Comparison of ENCODE assay signal across 1 cellular context in genomic region chr16:2904100-2904921, GRCh38.
TF ChIP-seq lines count a peak whose summit lies in the region.

No MANE protein-coding gene starts in this region.

TF ChIP-seq in HepG2, 621 proteins besides CTCF, POLR2A, EP300 and RAD21 (continued from another document and continues in another):
- TF ChIP-seq ARID4A (CRISPR knock-in tag; IDR thresholded peaks at IDR 0.05; ENCODE audit: borderline replicate concordance) (peak; percentile 40; the same call in 1 of the 2 replicates), PREB (CRISPR knock-in tag; IDR thresholded peaks at IDR 0.05) (no peak), ZNF335 (CRISPR knock-in tag; IDR thresholded peaks at IDR 0.05) (no peak), MXD4 (CRISPR knock-in tag; IDR thresholded peaks at IDR 0.05) (0 out of 2 replicates have a peak, but pooled peaks have one; percentile 45), ZNF775 (CRISPR knock-in tag; IDR thresholded peaks at IDR 0.05; ENCODE audit: borderline replicate concordance) (no peak), ZSCAN5A (CRISPR knock-in tag; IDR thresholded peaks at IDR 0.05; ENCODE audit: borderline replicate concordance) (no peak; the same call in 1 of the 2 replicates), ISX (CRISPR knock-in tag; conservative IDR thresholded peaks at IDR 0.05) (no peak), MYNN (CRISPR knock-in tag; IDR thresholded peaks at IDR 0.05; ENCODE audit: low read depth) (no peak), ZC3H13 (CRISPR knock-in tag; IDR thresholded peaks at IDR 0.05) (peak; percentile 76; the same call in 1 of the 2 replicates), TOE1 (CRISPR knock-in tag; IDR thresholded peaks at IDR 0.05) (no peak), REPIN1 (CRISPR knock-in tag; IDR thresholded peaks at IDR 0.05; ENCODE audit: borderline replicate concordance, low read depth) (no peak; the same call in 1 of the 2 replicates), MLX (CRISPR knock-in tag; IDR thresholded peaks at IDR 0.05) (no peak), RXRA (CRISPR knock-in tag; IDR thresholded peaks at IDR 0.05) (peak; percentile 75), ZNF773 (CRISPR knock-in tag; IDR thresholded peaks at IDR 0.05; ENCODE audit: borderline replicate concordance) (peak; percentile 36; the same call in 1 of the 2 replicates), FOXK1 (CRISPR knock-in tag; IDR thresholded peaks at IDR 0.05; ENCODE audit: borderline replicate concordance, low read depth) (peak; percentile 38; the same call in 1 of the 2 replicates), SIN3B (IDR thresholded peaks at IDR 0.05; ENCODE audit: low read length) (no peak), ZNF121 (CRISPR knock-in tag; IDR thresholded peaks at IDR 0.05) (no peak), TBL1XR1 (IDR thresholded peaks at IDR 0.05; ENCODE audit: borderline replicate concordance, low read length, partially characterized antibody) (no peak), ATF6 (CRISPR knock-in tag; conservative IDR thresholded peaks at IDR 0.05) (no peak), TCF12 (IDR thresholded peaks at IDR 0.05) (no peak), TCF12 (CRISPR knock-in tag; IDR thresholded peaks at IDR 0.05) (no peak; the same call in 1 of the 2 replicates), ZFP91 (CRISPR knock-in tag; IDR thresholded peaks at IDR 0.05; ENCODE audit: borderline replicate concordance) (peak; percentile 8), ZNF678 (CRISPR knock-in tag; IDR thresholded peaks at IDR 0.05) (no peak; the same call in 1 of the 2 replicates), BRCA1 (CRISPR knock-in tag; IDR thresholded peaks at IDR 0.05) (no peak), CHD4 (IDR thresholded peaks at IDR 0.05; ENCODE audit: borderline replicate concordance, low read length) (no peak), CREB1 (IDR thresholded peaks at IDR 0.05) (no peak), CREB1 (CRISPR knock-in tag; IDR thresholded peaks at IDR 0.05) (no peak), SNAPC2 (CRISPR knock-in tag; IDR thresholded peaks at IDR 0.05) (no peak), ATF2 (CRISPR knock-in tag; IDR thresholded peaks at IDR 0.05) (no peak), CCAR2 (optimal IDR thresholded peaks at IDR 0.05; ENCODE audit: low read depth, low read length) (no peak), RERE (CRISPR knock-in tag; IDR thresholded peaks at IDR 0.05; ENCODE audit: low read depth) (no peak), TFE3 (CRISPR knock-in tag; IDR thresholded peaks at IDR 0.05) (peak; percentile 39), ESRRA (CRISPR knock-in tag; IDR thresholded peaks at IDR 0.05; ENCODE audit: low read depth) (no peak), ISL2 (CRISPR knock-in tag; IDR thresholded peaks at IDR 0.05) (0 out of 2 replicates have a peak, but pooled peaks have one; percentile 62), RBFOX2 (IDR thresholded peaks at IDR 0.05; ENCODE audit: low read depth, low read length) (no peak), SCMH1 (CRISPR knock-in tag; IDR thresholded peaks at IDR 0.05; ENCODE audit: borderline replicate concordance) (no peak), TOPORS (CRISPR knock-in tag; IDR thresholded peaks at IDR 0.05) (no peak), ZNF337 (CRISPR knock-in tag; IDR thresholded peaks at IDR 0.05; ENCODE audit: borderline replicate concordance, low read depth) (no peak), PHF21A (CRISPR knock-in tag; IDR thresholded peaks at IDR 0.05) (peak; percentile 51; the same call in 1 of the 2 replicates), EZH2 (conservative IDR thresholded peaks at IDR 0.05; ENCODE audit: low read depth, low read length) (no peak), ZNF230 (CRISPR knock-in tag; IDR thresholded peaks at IDR 0.05) (no peak), ATM (IDR thresholded peaks at IDR 0.05; ENCODE audit: borderline replicate concordance) (no peak)
